8 cellular contexts compared by ENCODE assay signal in genomic region chr3:15646924-15647511, GRCh38. TPM values are rescaled to one million over a fixed set of nuclear protein-coding genes. Genes with fewer than 3 reads are reported as not detected.
DNase-seq lines count a peak whose midpoint lies in the region; ATAC-seq and TF ChIP-seq lines count a peak whose summit lies in the region.

No MANE protein-coding gene starts in this region.

- H3K79me2 ChIP-seq in ACC112 (ENCODE audit: control insufficient read depth, insufficient read depth, low read length, unreplicated experiment): no peaks in the 10 kb centered on the region

- peaks cover 11% of the 10 kb centered on the region for H3K9me3 ChIP-seq in mesodermal cell (ENCODE audit: control insufficient read depth, low read length)
- no peaks in the 10 kb centered on the region for H3K9me3 ChIP-seq in BE2C

- peak; percentile 98 for DNase-seq in M059J (ENCODE audit: low read depth)
- DNase-seq in caudate nucleus (lab: John Stamatoyannopoulos, UW): peak in 10 of 61 donors; percentile 16 to 45 (median 25)
- no peak for DNase-seq in activated effector memory CD4-positive, alpha-beta T cell treated with Interleukin-2 at 50 U/mL for 16 hours
- no peak for DNase-seq in BE2C
- no peak for DNase-seq in Calu3

- H3K27ac ChIP-seq in ACC112 (ENCODE audit: low read depth, low read length): peak overlapping the region; percentile 100
- peak overlapping the region; percentile 58 for H3K27ac ChIP-seq in caudate nucleus (ENCODE audit: low read depth, low read length)
- peak overlapping the region; percentile 98 for H3K27ac ChIP-seq in mesodermal cell (ENCODE audit: low read depth, low read length, severe bottlenecking)

- no peak overlapping the region for H2AFZ ChIP-seq in ACC112 (ENCODE audit: low read length, unreplicated experiment)

- H3K9me3 Mint-ChIP-seq in Calu3 (ENCODE audit: low read depth, unreplicated experiment): peaks cover 4% of the 10 kb centered on the region

- no peaks in the 10 kb centered on the region for H3K36me3 Mint-ChIP-seq in Calu3 (ENCODE audit: insufficient read depth, unreplicated experiment)

- intact Hi-C loops in Calu3 (cut with micrococcal nuclease; ENCODE audit: unreplicated experiment): no loop called here

- H3K36me3 ChIP-seq in ACC112 (ENCODE audit: insufficient read depth, low read length) (0 out of 2 replicates have a peak, but pooled peaks cover 3% of the 10 kb centered on the region), mesodermal cell (ENCODE audit: control insufficient read depth, insufficient read depth, low read length) (peaks cover 11% of the 10 kb centered on the region), BE2C (no peaks in the 10 kb centered on the region)

- H3K27me3 Mint-ChIP-seq in Calu3 (ENCODE audit: unreplicated experiment): no peaks in the 10 kb centered on the region

- no TSS peak for BruUV-seq in Calu3 (replicated peaks; lab: Mats Ljungman, UMichigan)

- no peaks in the 10 kb centered on the region for H3K4me1 Mint-ChIP-seq in Calu3 (ENCODE audit: low read depth, unreplicated experiment)

- no peak overlapping the region for H3K27ac Mint-ChIP-seq in Calu3 (ENCODE audit: unreplicated experiment)

- H3K4me3 ChIP-seq in ACC112 (ENCODE audit: low read depth, low read length) (peak overlapping the region; percentile 62), mesodermal cell (ENCODE audit: extremely low read depth, insufficient read depth, low read length, poor library complexity, severe bottlenecking) (no peak overlapping the region), BE2C (ENCODE audit: low read depth, low read length) (no peak overlapping the region)

- TF ChIP-seq CTCF in BE2C (IDR thresholded peaks at IDR 0.05; ENCODE audit: low read depth, low read length) (no peak), Calu3 (IDR thresholded peaks at IDR 0.05; ENCODE audit: unreplicated experiment) (no peak)

- ATAC-seq in GM21390 (IDR thresholded peaks at IDR 0.05; ENCODE audit: unreplicated experiment): peak; percentile 12

- H3K4me1 ChIP-seq in ACC112 (ENCODE audit: control insufficient read depth, insufficient read depth, low read length, unreplicated experiment) (peaks cover 36% of the 10 kb centered on the region), mesodermal cell (ENCODE audit: control insufficient read depth, insufficient read depth, low read length, poor library complexity, severe bottlenecking) (peaks cover 40% of the 10 kb centered on the region), BE2C (no peaks in the 10 kb centered on the region)

- no peak overlapping the region for H3K4me3 Mint-ChIP-seq in Calu3 (ENCODE audit: low read depth, unreplicated experiment)

- H3K27me3 ChIP-seq in ACC112 (ENCODE audit: insufficient read depth, low read length) (no peaks in the 10 kb centered on the region), BE2C (no peaks in the 10 kb centered on the region)

- 65% methylated on average over 8 to 11 of the region's 13 CpGs for WGBS in mesodermal cell (ENCODE audit: insufficient coverage in 2 of 2), 2 experiments

- CTCF ChIA-PET in Calu3 (lab: Charles Lee): no interaction called here

RNA-seq across cellular contexts. Expression of gene BTD, which starts 45.5 kb away (rescaled TPM):
- total RNA-seq in M059J (2014; rRNA removed; shearing (Covaris generic)): 24.2 and 34.6 TPM in 2 replicates
- polyA plus RNA-seq in mesodermal cell (2013, experiment 1 of 2): 25.0 TPM
- polyA plus RNA-seq in mesodermal cell (2013, experiment 2 of 2): 20.0 TPM
- polyA plus RNA-seq in BE2C (2012; ENCODE audit: insufficient read depth, insufficient read length, low read depth): 2.3 TPM
- total RNA-seq in Calu3 (2022): 7.7 and 9.4 TPM in 2 replicates

RNA-seq across cellular contexts. Expression of gene HACL1, which starts 45.6 kb away (rescaled TPM):
- 19.5 and 23.6 TPM in 2 replicates for total RNA-seq in M059J (2014; rRNA removed; shearing (Covaris generic))
- 26.2 TPM for polyA plus RNA-seq in mesodermal cell (2013, experiment 1 of 2)
- polyA plus RNA-seq in mesodermal cell (2013, experiment 2 of 2): 26.2 TPM
- 9.7 TPM for polyA plus RNA-seq in BE2C (2012; ENCODE audit: insufficient read depth, insufficient read length, low read depth)
- 19.6 and 21.4 TPM in 2 replicates for total RNA-seq in Calu3 (2022)
